In genomic region chr21:36319767-36320420, GRCh38 we compare ENCODE assay signal across 1 cellular context.
TF ChIP-seq lines count a peak whose summit lies in the region.

Gene MORC3, plus strand, starts transcription at chr21:36320197. Its CDS starts 68 bp downstream, at chr21:36320265.

TF ChIP-seq in liver, 16 proteins besides CTCF, POLR2A, EP300 and RAD21 (continued from another document):
- TF ChIP-seq REST (IDR thresholded peaks at IDR 0.05) (peak; percentile 77), RXRA (IDR thresholded peaks at IDR 0.05) (peak; percentile 48 to 67), TAF1 (conservative IDR thresholded peaks at IDR 0.05) (peak; percentile 70), FOXA2 (IDR thresholded peaks at IDR 0.05) (no peak), GABPA (IDR thresholded peaks at IDR 0.05 in 1 of 2, conservative IDR thresholded peaks at IDR 0.05 in 1 of 2) (peak; percentile 89 to 96)
